23 cellular contexts compared by ENCODE assay signal in the genomic region with DNA sequence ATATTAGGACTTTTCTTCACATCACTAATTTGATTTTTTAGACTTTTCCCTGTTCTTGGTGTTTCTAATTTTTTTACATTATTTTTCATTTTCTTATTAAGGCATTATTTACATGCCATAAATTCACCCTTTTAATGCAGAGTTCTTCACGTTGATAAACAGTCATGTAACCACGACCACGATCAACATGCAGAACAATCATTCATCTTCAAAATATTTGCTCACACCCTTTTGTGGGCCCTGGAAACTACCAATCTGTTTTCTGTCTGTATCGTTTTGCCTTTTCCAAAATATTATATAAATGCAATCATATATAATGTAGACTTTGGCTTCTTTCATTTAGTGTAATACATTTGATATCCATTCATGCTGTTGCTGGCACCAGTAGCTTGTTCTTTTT.
"Had no signal": no experiment of that assay in that cellular context is flagged by ENCODE, and none has a peak within 500 bp of the region (broad histone marks: within the 10 kb centered on the region; RNA-seq: fewer than 3 reads in every experiment).

No MANE protein-coding gene starts in this region.

- H3K36me3 ChIP-seq: left lung, lower lobe of right lung, neural progenitor cell, neutrophil, right atrium auricular region, right lobe of liver, spleen, tibial nerve, uterus had no signal

- H3K27ac ChIP-seq: left lung, lower lobe of right lung, neural progenitor cell, neutrophil, parathyroid adenoma, psoas muscle, right atrium auricular region, spleen, tibial nerve, uterus had no signal

- ATAC-seq: left lung; lower lobe of right lung; natural killer cell; psoas muscle; stimulated activated effector memory CD8-positive, alpha-beta T cell treated with anti-CD3 and anti-CD28 coated beads, Interleukin-12 subunit alpha, Interleukin-12 subunit beta, amount 100 ng/mL, for 72 hours had no signal

- H3K27me3 ChIP-seq: left lung, neural progenitor cell, right atrium auricular region, right lobe of liver, spleen, tibial nerve had no signal

- FAIRE-seq: kidney had no signal

- H3K4me2 ChIP-seq: neural progenitor cell had no signal

- DNase-seq: hippocampal formation; kidney; left colon; left lung; lower lobe of right lung; mesendoderm; naive B cell; natural killer cell; nephron progenitor cell; occipital lobe; psoas muscle; small intestine; spleen; stimulated activated CD4-positive, alpha-beta T cell treated with anti-CD3 and anti-CD28 coated beads, Interleukin-4, amount 100 ng/mL, for 24 hours; stimulated activated naive CD4-positive, alpha-beta T cell; uterus had no signal

- H3K9ac ChIP-seq: neural progenitor cell, parathyroid adenoma had no signal

- H3K4me1 ChIP-seq: left lung, lower lobe of right lung, neural progenitor cell, parathyroid adenoma, psoas muscle, right atrium auricular region, right lobe of liver, spleen, uterus had no signal

- H3K9me3 ChIP-seq: left lung, lower lobe of right lung, neutrophil, psoas muscle, right atrium auricular region, right lobe of liver, spleen, tibial nerve, uterus had no signal

- H3K4me3 ChIP-seq: left lung, lower lobe of right lung, neural progenitor cell, psoas muscle, right atrium auricular region, right lobe of liver, spleen, tibial nerve, uterus had no signal

- H3K79me2 ChIP-seq: parathyroid adenoma had no signal

- H2AFZ ChIP-seq: neural progenitor cell, parathyroid adenoma had no signal
